ENCODE assay signal across 12 cellular contexts in genomic region chr19:39934584-39935233, GRCh38. TPM values are rescaled to one million over a fixed set of nuclear protein-coding genes. Genes with fewer than 3 reads are reported as not detected.
DNase-seq lines count a peak whose midpoint lies in the region; ATAC-seq and TF ChIP-seq lines count a peak whose summit lies in the region.
"Had no signal": no experiment of that assay in that cellular context is flagged by ENCODE, and none has a peak within 500 bp of the region (broad histone marks: within the 10 kb centered on the region; RNA-seq: fewer than 3 reads in every experiment).

Gene FCGBP (minus strand): TSS chr19:39934634.

- H3K27ac Mint-ChIP-seq in naive thymus-derived CD4-positive, alpha-beta T cell = peak within 1 kb of the TSS in 7 of 9 donors; percentile 58 to 89 (median 73)
- H3K27ac Mint-ChIP-seq: B cell had no signal

- TF ChIP-seq CTCF in heart right ventricle (IDR thresholded peaks at IDR 0.05) (no peak), vagina (IDR thresholded peaks at IDR 0.05) (no peak)

- WGBS in heart right ventricle, 2 donors = 76 to 86% methylated on average over 5 of the region's 5 CpGs

- no peak for TF ChIP-seq POLR2A in vagina (IDR thresholded peaks at IDR 0.05)

- POLR2A ChIA-PET in naive thymus-derived CD4-positive, alpha-beta T cell (lab: Charles Lee) = interaction anchor here (0.6 to 6.2 kb wide), 3 partner anchors 11 to 35 kb away, joined by 3 to 62 read pairs (median 11); partner anchors contain the start of gene PSMC4

- peaks cover 0 to 28% (median 0%) of the 10 kb centered on the region in 9 donors for H3K4me1 ChIP-seq in heart right ventricle
- H3K4me1 ChIP-seq in naive thymus-derived CD4-positive, alpha-beta T cell (ENCODE audit: control insufficient read depth in 2 of 2, insufficient read depth in 2 of 2, low read length in 2 of 2) = peaks cover 36 to 42% of the 10 kb centered on the region in 2 donors
- no peaks in the 10 kb centered on the region for H3K4me1 ChIP-seq in vagina

- H3K27me3 Mint-ChIP-seq in naive thymus-derived CD4-positive, alpha-beta T cell = peaks cover 0 to 3% (median 0%) of the 10 kb centered on the region in 5 donors

- H3K27me3 ChIP-seq in heart right ventricle (peaks cover 0 to 84% (median 9%) of the 10 kb centered on the region in 7 donors), vagina (no peaks in the 10 kb centered on the region)
- H3K27me3 ChIP-seq in naive thymus-derived CD4-positive, alpha-beta T cell (ENCODE audit: control insufficient read depth in 2 of 2, insufficient read depth in 2 of 2, low read length in 2 of 2) = no peaks in the 10 kb centered on the region

- H3K4me3 Mint-ChIP-seq in naive thymus-derived CD4-positive, alpha-beta T cell = peak within 1 kb of the TSS in 6 of 10 donors; percentile 28 to 78 (median 52)
- H3K4me3 Mint-ChIP-seq: B cell had no signal

- H3K27ac ChIP-seq in heart right ventricle (no peak within 1 kb of the TSS), angular gyrus (ENCODE audit: low read depth, low read length) (peak within 1 kb of the TSS; percentile 25), vagina (no peak within 1 kb of the TSS)
- no peak within 1 kb of the TSS for H3K27ac ChIP-seq in naive thymus-derived CD4-positive, alpha-beta T cell (ENCODE audit: low read depth, low read length)

- no peak for ATAC-seq in heart right ventricle
- no peak for ATAC-seq in naive thymus-derived CD4-positive, alpha-beta T cell

- H3K9me3 ChIP-seq in heart right ventricle (peaks cover 0 to 12% (median 4%) of the 10 kb centered on the region in 11 donors), vagina (no peaks in the 10 kb centered on the region)
- no peaks in the 10 kb centered on the region for H3K9me3 ChIP-seq in naive thymus-derived CD4-positive, alpha-beta T cell (ENCODE audit: control insufficient read depth in 2 of 3, low read length in 3 of 3)

- H3K9me3 Mint-ChIP-seq in naive thymus-derived CD4-positive, alpha-beta T cell = peaks cover 0 to 12% (median 7%) of the 10 kb centered on the region in 11 donors

- CTCF ChIA-PET in naive thymus-derived CD4-positive, alpha-beta T cell (lab: Charles Lee) = interaction anchor here (4.0 kb wide), 1 partner anchor 35 kb away, joined by 37 read pairs; the partner anchor contains the start of gene PSMC4

- intact Hi-C loops in cardiac septum (cut with DNase I) (no loop called here), heart right ventricle (cut with DNase I) (no loop called here), vagina (cut with DNase I) (loop anchor here (5.0 kb wide), 1 partner anchor 1778 kb away; no protein-coding TSS in a partner anchor)
- intact Hi-C loops in naive thymus-derived CD4-positive, alpha-beta T cell (cut with micrococcal nuclease) = no loop called here

- DNase-seq in cardiac septum (ENCODE audit: low spot score) (no peak), heart right ventricle (no peak), vagina (ENCODE audit: extremely low spot score in 2 of 2) (no peak), NCI-H1694 treated with DMSO at 0.1 percent for 48 hours (lab: John Stamatoyannopoulos, UW) (no peak), DMS153 (lab: John Stamatoyannopoulos, UW) (no peak), C1 segment of cervical spinal cord (lab: John Stamatoyannopoulos, UW) (no peak)
- DNase-seq in naive thymus-derived CD4-positive, alpha-beta T cell = no peak
- DNase-seq: hypothalamus, NCI-H1048, T1000 had no signal

- H3K4me1 Mint-ChIP-seq in naive thymus-derived CD4-positive, alpha-beta T cell = peaks cover 43 to 84% (median 64%) of the 10 kb centered on the region in 7 donors

- H3K4me3 ChIP-seq in heart right ventricle (no peak within 1 kb of the TSS), vagina (no peak within 1 kb of the TSS)
- H3K4me3 ChIP-seq in naive thymus-derived CD4-positive, alpha-beta T cell (ENCODE audit: low read length) = no peak within 1 kb of the TSS

- H3K36me3 Mint-ChIP-seq in naive thymus-derived CD4-positive, alpha-beta T cell = peaks cover 0 to 16% (median 2%) of the 10 kb centered on the region in 5 donors

- H3K36me3 ChIP-seq in heart right ventricle = no peaks in the 10 kb centered on the region
- no peaks in the 10 kb centered on the region for H3K36me3 ChIP-seq in naive thymus-derived CD4-positive, alpha-beta T cell (ENCODE audit: control insufficient read depth in 2 of 3, insufficient read depth in 3 of 3, low read length in 3 of 3)
- H3K36me3 ChIP-seq in vagina = no peaks in the 10 kb centered on the region

RNA-seq across cellular contexts. Expression of gene FCGBP, which starts in this region (rescaled TPM):
- 14.2 TPM for total RNA-seq in cardiac septum
- 10 to 100 TPM in 2 of 10 donors, 1 to 10 TPM in 4, under 1 TPM in 4; 0.30 to 42.3 (median 1.9) TPM for total RNA-seq in heart right ventricle
- 1 to 10 TPM in 1 of 2 donors, under 1 TPM in 1; 0.74 to 1.2 TPM for polyA plus RNA-seq in heart right ventricle
- total RNA-seq in naive thymus-derived CD4-positive, alpha-beta T cell = 100 to 1,000 TPM in 2 of 5 experiments, 10 to 100 TPM in 3; 14.9 to 118 (median 28.1) TPM
- polyA plus RNA-seq in naive thymus-derived CD4-positive, alpha-beta T cell = 1 to 10 TPM in 1 of 2 donors, under 1 TPM in 1; 0.57 to 1.6 TPM
- 31.7 TPM for total RNA-seq in vagina
